Comparison of ENCODE assay signal across 8 cellular contexts in the genomic region with DNA sequence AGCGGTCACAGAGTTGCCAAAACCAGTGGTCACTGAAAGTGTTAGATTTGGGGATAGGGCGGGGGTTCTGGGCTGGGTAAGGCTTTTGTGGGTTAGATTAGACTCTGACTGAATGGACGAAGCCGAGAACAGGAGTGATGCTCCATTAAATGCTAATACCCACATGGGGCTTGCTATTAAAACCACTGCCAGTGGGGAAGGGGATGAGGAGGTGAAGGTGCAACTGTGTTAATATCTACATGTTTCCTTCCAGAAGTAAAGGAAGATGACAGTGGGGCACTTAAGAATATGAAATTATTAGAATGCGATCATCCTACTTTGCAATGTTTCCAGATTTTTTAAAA. TPM values are rescaled to one million over a fixed set of nuclear protein-coding genes. Genes with fewer than 3 reads are reported as not detected.
DNase-seq lines count a peak whose midpoint lies in the region; ATAC-seq and TF ChIP-seq lines count a peak whose summit lies in the region.

No MANE protein-coding gene starts in this region.

- H3K36me3 ChIP-seq in kidney epithelial cell (ENCODE audit: control insufficient read depth, insufficient read depth, low read length) = no peaks in the 10 kb centered on the region
- peaks cover 5% of the 10 kb centered on the region for H3K36me3 ChIP-seq in testis (ENCODE audit: low read depth, missing control alignments)

- no peak for TF ChIP-seq POLR2A in testis (IDR thresholded peaks at IDR 0.05)

- no peaks in the 10 kb centered on the region for H3K9me3 ChIP-seq in testis

- peak; percentile 25 for ATAC-seq in activated CD8-positive, alpha-beta memory T cell treated with anti-CD3 and anti-CD28 coated beads, Interleukin-2, amount 10 ng/mL, durations not matched to agents 7 days and 5 days
- ATAC-seq in HG03439 (IDR thresholded peaks at IDR 0.05; ENCODE audit: unreplicated experiment) (peak; percentile 38), GM19328 (IDR thresholded peaks at IDR 0.05; ENCODE audit: unreplicated experiment) (no peak)

- H3K36me3 Mint-ChIP-seq in activated CD8-positive, alpha-beta memory T cell treated with anti-CD3 and anti-CD28 coated beads, Interleukin-2, amount 10 ng/mL, durations not matched to agents 7 days and 5 days = peaks cover 75% of the 10 kb centered on the region

- peak overlapping the region; percentile 99 for H3K4me3 Mint-ChIP-seq in activated CD8-positive, alpha-beta memory T cell treated with anti-CD3 and anti-CD28 coated beads, Interleukin-2, amount 10 ng/mL, durations not matched to agents 7 days and 5 days

- H3K27ac Mint-ChIP-seq in activated CD8-positive, alpha-beta memory T cell treated with anti-CD3 and anti-CD28 coated beads, Interleukin-2, amount 10 ng/mL, durations not matched to agents 7 days and 5 days = peak overlapping the region; percentile 99

- H3K27me3 ChIP-seq in kidney epithelial cell (ENCODE audit: control insufficient read depth, insufficient read depth, low read length) (no peaks in the 10 kb centered on the region), testis (no peaks in the 10 kb centered on the region)

- H3K9me3 Mint-ChIP-seq in activated CD8-positive, alpha-beta memory T cell treated with anti-CD3 and anti-CD28 coated beads, Interleukin-2, amount 10 ng/mL, durations not matched to agents 7 days and 5 days (ENCODE audit: low read depth) = peaks cover 37% of the 10 kb centered on the region

- WGBS in testis, 2 donors = 14 to 16% methylated on average over 5 of the region's 5 CpGs

- CTCF ChIA-PET in activated CD8-positive, alpha-beta memory T cell treated with anti-CD3 and anti-CD28 coated beads, Interleukin-2, amount 10 ng/mL, durations not matched to agents 7 days and 5 days (lab: Charles Lee) = interaction anchor here (1.1 kb wide), 1 partner anchor 19 kb away, joined by 3 read pairs; no protein-coding TSS in a partner anchor

- peaks cover 15% of the 10 kb centered on the region for H3K4me1 Mint-ChIP-seq in activated CD8-positive, alpha-beta memory T cell treated with anti-CD3 and anti-CD28 coated beads, Interleukin-2, amount 10 ng/mL, durations not matched to agents 7 days and 5 days

- H3K27ac ChIP-seq in angular gyrus (ENCODE audit: low read depth, low read length) (peak overlapping the region; percentile 96), testis (peak overlapping the region; percentile 81 to 92)

- intact Hi-C loops in testis (cut with DNase I; ENCODE audit: low total_unique reads) = no loop called here

- TF ChIP-seq CTCF in kidney epithelial cell (IDR thresholded peaks at IDR 0.05; ENCODE audit: insufficient read depth, low read length, poor library complexity, severe bottlenecking) (no peak), testis (IDR thresholded peaks at IDR 0.05) (no peak)

- peak overlapping the region; percentile 100 for H3K4me3 ChIP-seq in kidney epithelial cell (ENCODE audit: low read depth, low read length)
- peak overlapping the region; percentile 58 to 79 for H3K4me3 ChIP-seq in testis

- no peaks in the 10 kb centered on the region for H3K27me3 Mint-ChIP-seq in activated CD8-positive, alpha-beta memory T cell treated with anti-CD3 and anti-CD28 coated beads, Interleukin-2, amount 10 ng/mL, durations not matched to agents 7 days and 5 days

- peaks cover 6% of the 10 kb centered on the region for H3K4me1 ChIP-seq in testis

- no peak for DNase-seq in activated CD8-positive, alpha-beta memory T cell treated with anti-CD3 and anti-CD28 coated beads, Interleukin-2, amount 10 ng/mL, durations not matched to agents 7 days and 5 days
- no peak for DNase-seq in activated CD8-positive, alpha-beta memory T cell treated with anti-CD3 and anti-CD28 coated beads for 24 hours
- DNase-seq in kidney epithelial cell (ENCODE audit: low read depth) = no peak
- no peak for DNase-seq in testis
- DNase-seq in GOT3 (lab: John Stamatoyannopoulos, UW) = no peak

RNA-seq across cellular contexts. Expression of a gene that starts 0.6 kb away (rescaled TPM):
- 10 to 100 TPM in 1 of 2 experiments, 1 to 10 TPM in 1; 8.7 to 11.5 TPM for total RNA-seq in activated CD8-positive, alpha-beta memory T cell treated with anti-CD3 and anti-CD28 coated beads, Interleukin-2, amount 10 ng/mL, durations not matched to agents 7 days and 5 days
- total RNA-seq in kidney epithelial cell = 4.3 and 7.0 TPM in 2 replicates
- total RNA-seq in testis = 10 to 100 TPM; 13.2 to 13.9 TPM
- polyA plus RNA-seq in testis (ENCODE audit: insufficient read depth, low read depth, low replicate concordance) = 8.6 TPM

RNA-seq across cellular contexts. Expression of a gene that starts 19.9 kb away (rescaled TPM):
- 10 to 100 TPM in 1 of 2 experiments, 1 to 10 TPM in 1; 8.8 to 15.1 TPM for total RNA-seq in activated CD8-positive, alpha-beta memory T cell treated with anti-CD3 and anti-CD28 coated beads, Interleukin-2, amount 10 ng/mL, durations not matched to agents 7 days and 5 days
- total RNA-seq in kidney epithelial cell (4.3 and 4.7 TPM in 2 replicates), testis (10 to 100 TPM; 15.7 to 16.8 TPM)
- polyA plus RNA-seq in testis (ENCODE audit: insufficient read depth, low read depth, low replicate concordance) = 11.6 TPM

RNA-seq across cellular contexts. Expression of a gene that starts 20.7 kb away (rescaled TPM):
- total RNA-seq in activated CD8-positive, alpha-beta memory T cell treated with anti-CD3 and anti-CD28 coated beads, Interleukin-2, amount 10 ng/mL, durations not matched to agents 7 days and 5 days = 10 to 100 TPM; 11.9 to 13.0 TPM
- total RNA-seq in kidney epithelial cell = 3.2 and 13.1 TPM in 2 replicates
- 10 to 100 TPM in 1 of 2 donors, 1 to 10 TPM in 1; 8.8 to 10.3 TPM for total RNA-seq in testis
- polyA plus RNA-seq in testis (ENCODE audit: insufficient read depth, low read depth, low replicate concordance) = 4.7 TPM

RNA-seq across cellular contexts. Expression of a gene that starts 42.1 kb away (rescaled TPM):
- total RNA-seq in activated CD8-positive, alpha-beta memory T cell treated with anti-CD3 and anti-CD28 coated beads, Interleukin-2, amount 10 ng/mL, durations not matched to agents 7 days and 5 days = 10 to 100 TPM; 10.2 to 12.7 TPM
- total RNA-seq in kidney epithelial cell = 6.6 and 10.4 TPM in 2 replicates
- 10 to 100 TPM; 18.0 to 19.0 TPM for total RNA-seq in testis
- polyA plus RNA-seq in testis (ENCODE audit: insufficient read depth, low read depth, low replicate concordance) = 7.5 TPM
